In the genomic region with DNA sequence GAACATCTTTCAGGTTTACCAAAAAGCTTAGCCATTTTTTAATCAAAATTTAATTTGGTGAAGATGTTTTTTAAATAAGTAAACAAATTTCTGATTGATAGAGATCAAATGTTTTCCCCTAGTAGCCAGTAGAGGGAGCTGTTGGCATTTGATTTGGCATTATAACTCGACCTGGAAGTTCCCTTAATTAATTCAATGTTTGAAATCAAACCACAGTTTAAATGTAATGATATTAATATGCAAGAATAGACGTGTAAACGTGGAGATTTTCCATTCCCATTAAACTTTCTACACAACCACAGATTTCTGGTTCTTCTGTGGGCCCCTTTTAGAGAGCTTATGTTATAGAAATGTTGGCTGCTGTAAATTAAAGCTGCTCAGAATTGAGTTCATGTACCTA, we compare ENCODE assay signal across 9 cellular contexts.
DNase-seq lines count a peak whose midpoint lies in the region; ATAC-seq and TF ChIP-seq lines count a peak whose summit lies in the region.
"Had no signal": no experiment of that assay in that cellular context is flagged by ENCODE, and none has a peak within 500 bp of the region (broad histone marks: within the 10 kb centered on the region; RNA-seq: fewer than 3 reads in every experiment).

No MANE protein-coding gene starts in this region.

- H2AFZ ChIP-seq in neuronal stem cell (ENCODE audit: low read length) = no peak overlapping the region

- H3K27ac Mint-ChIP-seq in effector memory CD8-positive, alpha-beta T cell = no peak overlapping the region
- H3K27ac Mint-ChIP-seq: naive B cell had no signal

- DNase-seq in DMS 273 (lab: John Stamatoyannopoulos, UW; ENCODE audit: unreplicated experiment) (peak; percentile 80), Panc1 (ENCODE audit: low read depth, low spot score) (no peak), erythroblast (lab: John Stamatoyannopoulos, UW) (peak; percentile 53 to 72), neuronal stem cell (ENCODE audit: low spot score) (peak; percentile 53)
- no peak for DNase-seq in effector memory CD8-positive, alpha-beta T cell
- DNase-seq: naive B cell had no signal

- H3K9ac ChIP-seq in neuronal stem cell (ENCODE audit: low read depth, low read length, poor library complexity) = no peak overlapping the region

- peak; percentile 79 for TF ChIP-seq RAD21 in Ishikawa (IDR thresholded peaks at IDR 0.05; ENCODE audit: low read depth)

- no peak overlapping the region for H3K4me3 Mint-ChIP-seq in effector memory CD8-positive, alpha-beta T cell
- H3K4me3 Mint-ChIP-seq: naive B cell had no signal

- H3K79me1 ChIP-seq in neuronal stem cell (ENCODE audit: low read depth, low read length) = no peaks in the 10 kb centered on the region

- CTCF ChIA-PET in Panc1 (lab: Charles Lee) = interaction anchor here (0.6 kb wide), 1 partner anchor 142 kb away, joined by 4 read pairs; no protein-coding TSS in a partner anchor

- intact Hi-C loops in Panc1 (cut with micrococcal nuclease; ENCODE audit: unreplicated experiment) = no loop called here

- H3K4me3 ChIP-seq in Panc1 (ENCODE audit: low read depth in 2 of 2, low read length in 2 of 2) = no peak overlapping the region
- no peak overlapping the region for H3K4me3 ChIP-seq in neuronal stem cell (ENCODE audit: low read length in 2 of 2)

- WGBS in neuronal stem cell (ENCODE audit: extremely low coverage in 2 of 2, insufficient read length in 2 of 2, insufficient replicate concordance in 1 of 2), 2 donors = no CpG with 5 or more reads among the region's 3 CpGs

- H3K4me1 ChIP-seq in Panc1 (ENCODE audit: control insufficient read depth, insufficient read depth, low read length) = no peaks in the 10 kb centered on the region
- peaks cover 4 to 6% of the 10 kb centered on the region in 2 donors for H3K4me1 ChIP-seq in neuronal stem cell (ENCODE audit: control insufficient read depth in 2 of 2, insufficient read depth in 1 of 2, low read depth in 1 of 2, low read length in 2 of 2)

- POLR2A ChIA-PET in Panc1 (lab: Charles Lee) = no interaction called here

- no peaks in the 10 kb centered on the region for H3K27me3 ChIP-seq in Panc1 (ENCODE audit: control insufficient read depth, insufficient read depth, low read length)
- H3K27me3 ChIP-seq in neuronal stem cell (ENCODE audit: control insufficient read depth in 3 of 3, insufficient read depth in 3 of 3, low read depth in 1 of 3, low read length in 3 of 3) = no peaks in the 10 kb centered on the region

- no peak overlapping the region for H3K18ac ChIP-seq in neuronal stem cell (ENCODE audit: low read length)

- H2BK12ac ChIP-seq in neuronal stem cell (ENCODE audit: low read length) = no peak overlapping the region

- no peak overlapping the region for H3K27ac ChIP-seq in Panc1 (ENCODE audit: low read length)
- no peak overlapping the region for H3K27ac ChIP-seq in neuronal stem cell (replicated peaks; ENCODE audit: low read length)

- H4K91ac ChIP-seq in neuronal stem cell (ENCODE audit: low read depth, low read length, poor library complexity) = no peak overlapping the region

- H3K27me3 Mint-ChIP-seq in effector memory CD8-positive, alpha-beta T cell = no peaks in the 10 kb centered on the region

- H3K4me1 Mint-ChIP-seq in effector memory CD8-positive, alpha-beta T cell (ENCODE audit: low read depth in 2 of 2) = no peaks in the 10 kb centered on the region
- H3K4me1 Mint-ChIP-seq: naive B cell had no signal

- H2BK120ac ChIP-seq in neuronal stem cell (ENCODE audit: low read depth, low read length) = no peak overlapping the region

- BruUV-seq in Panc1 (replicated peaks; lab: Mats Ljungman, UMichigan) = no TSS peak

- H3K9me3 Mint-ChIP-seq in effector memory CD8-positive, alpha-beta T cell = no peaks in the 10 kb centered on the region

- H2AK5ac ChIP-seq in neuronal stem cell (ENCODE audit: low read depth, low read length) = no peak overlapping the region

- H4K8ac ChIP-seq in neuronal stem cell (ENCODE audit: low read depth, low read length) = no peak overlapping the region

- TF ChIP-seq EP300 in Ishikawa (IDR thresholded peaks at IDR 0.05; ENCODE audit: borderline replicate concordance) = no peak

- no peak overlapping the region for H3K23ac ChIP-seq in neuronal stem cell (ENCODE audit: low read depth, low read length, poor library complexity)

- H3K36me3 ChIP-seq in Panc1 (ENCODE audit: control insufficient read depth, insufficient read depth, low read length) (no peaks in the 10 kb centered on the region; the same call in 1 of the 2 replicates), neuronal stem cell (replicated peaks in 1 of 2; ENCODE audit: control insufficient read depth in 2 of 2, insufficient read depth in 2 of 2, low read length in 2 of 2) (no peaks in the 10 kb centered on the region)

- TF ChIP-seq CTCF in Panc1 (IDR thresholded peaks at IDR 0.05) = peak; percentile 47; the same call in 1 of the 2 replicates

- in situ Hi-C loops in Panc1 (cut with HindIII; ENCODE audit: low pct_unique_long_range_greater_than_20kb, low sequenced_read_pairs) = no loop called here

- H3K9me3 ChIP-seq in Panc1 (ENCODE audit: control insufficient read depth, insufficient read depth, low read depth, low read length) (no peaks in the 10 kb centered on the region), neuronal stem cell (replicated peaks in 1 of 2; ENCODE audit: control insufficient read depth in 2 of 2, insufficient read depth in 1 of 2, low read depth in 1 of 2, low read length in 2 of 2) (no peaks in the 10 kb centered on the region)

- H3K4me2 ChIP-seq in neuronal stem cell (ENCODE audit: insufficient read depth, low read length, poor library complexity, severe bottlenecking) = no peak overlapping the region

- H2BK5ac ChIP-seq in neuronal stem cell (ENCODE audit: low read length) = no peak overlapping the region

- no peak overlapping the region for H3K14ac ChIP-seq in neuronal stem cell (ENCODE audit: low read length)

- H3K36me3 Mint-ChIP-seq in effector memory CD8-positive, alpha-beta T cell (ENCODE audit: insufficient read depth) = no peaks in the 10 kb centered on the region
- H3K36me3 Mint-ChIP-seq: naive B cell had no signal

- H3K4ac ChIP-seq in neuronal stem cell (ENCODE audit: low read length) = no peak overlapping the region

- ATAC-seq in Panc1 (no peak), HG03039 (IDR thresholded peaks at IDR 0.05; ENCODE audit: unreplicated experiment) (no peak), HG03175 (IDR thresholded peaks at IDR 0.05; ENCODE audit: unreplicated experiment) (no peak)
- no peak for ATAC-seq in effector memory CD8-positive, alpha-beta T cell (replicated peaks)

- H2BK15ac ChIP-seq in neuronal stem cell (ENCODE audit: low read length) = no peak overlapping the region

- TF ChIP-seq POLR2A in erythroblast (IDR thresholded peaks at IDR 0.05; ENCODE audit: low read length) = no peak

TF ChIP-seq in Ishikawa, 13 proteins besides CTCF, POLR2A, EP300 and RAD21:
- TF ChIP-seq YY1 (IDR thresholded peaks at IDR 0.05; ENCODE audit: low read depth) = no peak
- TF ChIP-seq CREB1 (IDR thresholded peaks at IDR 0.05; ENCODE audit: low read depth) = no peak
- TF ChIP-seq TCF12 (IDR thresholded peaks at IDR 0.05; ENCODE audit: low read depth) = no peak
- TF ChIP-seq FOXM1 (IDR thresholded peaks at IDR 0.05; ENCODE audit: borderline replicate concordance, low read depth) = no peak
- TF ChIP-seq, protein P1, sequence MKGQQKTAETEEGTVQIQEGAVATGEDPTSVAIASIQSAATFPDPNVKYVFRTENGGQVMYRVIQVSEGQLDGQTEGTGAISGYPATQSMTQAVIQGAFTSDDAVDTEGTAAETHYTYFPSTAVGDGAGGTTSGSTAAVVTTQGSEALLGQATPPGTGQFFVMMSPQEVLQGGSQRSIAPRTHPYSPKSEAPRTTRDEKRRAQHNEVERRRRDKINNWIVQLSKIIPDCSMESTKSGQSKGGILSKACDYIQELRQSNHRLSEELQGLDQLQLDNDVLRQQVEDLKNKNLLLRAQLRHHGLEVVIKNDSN (IDR thresholded peaks at IDR 0.05) = no peak
- TF ChIP-seq MAX (IDR thresholded peaks at IDR 0.05) = no peak
- no peak for TF ChIP-seq TEAD4 (IDR thresholded peaks at IDR 0.05)
- TF ChIP-seq EGR1 (IDR thresholded peaks at IDR 0.05) = no peak
- TF ChIP-seq TAF1 (IDR thresholded peaks at IDR 0.05; ENCODE audit: low read depth) = no peak
- no peak for TF ChIP-seq CEBPB (IDR thresholded peaks at IDR 0.05)
- TF ChIP-seq NFIC (IDR thresholded peaks at IDR 0.05) = no peak

Comparison
In these comparisons a context has a peak if more than half of its experiments do, and no peak if none do; other contexts are left out.
1. DNase-seq: peak in DMS 273 (single experiment), erythroblast (2 of 2) and neuronal stem cell (single experiment); none in Panc1 (single experiment) and effector memory CD8-positive, alpha-beta T cell (0 of 3).